10 cellular contexts compared by ENCODE assay signal in genomic region chr1:206478746-206479145, GRCh38.
DNase-seq lines count a peak whose midpoint lies in the region; TF ChIP-seq lines count a peak whose summit lies in the region.
"Had no signal": no experiment of that assay in that cellular context is flagged by ENCODE, and none has a peak within 500 bp of the region (broad histone marks: within the 10 kb centered on the region; RNA-seq: fewer than 3 reads in every experiment).

No MANE protein-coding gene starts in this region.

- no peaks in the 10 kb centered on the region for H3K9me3 ChIP-seq in BLaER1 treated with 17β-estradiol and CSF1 and Interleukin-3, amounts not matched to agents 10 nM and 100 nM (replicated peaks in 1 of 11)
- H3K9me3 ChIP-seq: BE2C had no signal

- peak overlapping the region in 4 of 11 experiments; percentile 1 to 35 (median 22); a peak in 4 of 22 replicates for H3K27ac ChIP-seq in BLaER1 treated with 17β-estradiol and CSF1 and Interleukin-3, amounts not matched to agents 10 nM and 100 nM
- peak overlapping the region; percentile 57 for H3K27ac ChIP-seq in VCaP

- peaks cover 0 to 73% (median 10%) of the 10 kb centered on the region in 11 experiments; a peak in 13 of 22 replicates for H4K20me1 ChIP-seq in BLaER1 treated with 17β-estradiol and CSF1 and Interleukin-3, amounts not matched to agents 10 nM and 100 nM

- H3K27me3 Mint-ChIP-seq in nephron (ENCODE audit: low read depth): peaks cover 3% of the 10 kb centered on the region

- peak overlapping the region; percentile 18 to 66 (median 38); a peak in 20 of 22 replicates for H3K4me2 ChIP-seq in BLaER1 treated with 17β-estradiol and CSF1 and Interleukin-3, amounts not matched to agents 10 nM and 100 nM

- DNase-seq in T-helper 9 cell (no peak), EL (no peak), NOMO-1 treated with DMSO at 0.1 percent for 48 hours (lab: John Stamatoyannopoulos, UW; ENCODE audit: unreplicated experiment) (no peak)

- no peak for TF ChIP-seq CTCF in VCaP (conservative IDR thresholded peaks at IDR 0.05)
- no peak for TF ChIP-seq CTCF in nephron (IDR thresholded peaks at IDR 0.05; ENCODE audit: unreplicated experiment in 3 of 3)

- H3K9me3 Mint-ChIP-seq in nephron: no peaks in the 10 kb centered on the region
- H3K9me3 Mint-ChIP-seq: CD8-positive, alpha-beta T cell; HFFc6 had no signal

- peaks cover 19% of the 10 kb centered on the region for H3K36me3 Mint-ChIP-seq in nephron (ENCODE audit: low read depth)

- no peaks in the 10 kb centered on the region for H3K27me3 ChIP-seq in BLaER1 treated with 17β-estradiol and CSF1 and Interleukin-3, amounts not matched to agents 10 nM and 100 nM

- no peak overlapping the region for H3K4me3 Mint-ChIP-seq in nephron
- H3K4me3 Mint-ChIP-seq: CD8-positive, alpha-beta T cell; HFFc6 had no signal

- peak overlapping the region in 2 of 3 experiments; percentile 68 to 78 for H3K27ac Mint-ChIP-seq in nephron

- H3K36me3 ChIP-seq in BLaER1 treated with 17β-estradiol and CSF1 and Interleukin-3, amounts not matched to agents 10 nM and 100 nM: peaks cover 55 to 96% (median 92%) of the 10 kb centered on the region in 11 experiments
- H3K36me3 ChIP-seq: BE2C had no signal

- H3K4me1 Mint-ChIP-seq in nephron: peaks cover 6% of the 10 kb centered on the region

- H3K4me1 ChIP-seq in BLaER1 treated with 17β-estradiol and CSF1 and Interleukin-3, amounts not matched to agents 10 nM and 100 nM: peaks cover 26 to 50% (median 40%) of the 10 kb centered on the region in 10 experiments
- H3K4me1 ChIP-seq: BE2C had no signal

- H3K4me3 ChIP-seq in BLaER1 treated with 17β-estradiol and CSF1 and Interleukin-3, amounts not matched to agents 10 nM and 100 nM: no peak overlapping the region
- H3K4me3 ChIP-seq: GM12878 had no signal

- H3K9ac ChIP-seq in BLaER1 treated with 17β-estradiol and CSF1 and Interleukin-3, amounts not matched to agents 10 nM and 100 nM: peak overlapping the region in 8 of 11 experiments; percentile 1 to 59 (median 26); a peak in 7 of 22 replicates
